Comparison of ENCODE assay signal across 8 cellular contexts in genomic region chr18:23828426-23828825, GRCh38.
DNase-seq lines count a peak whose midpoint lies in the region; ATAC-seq and TF ChIP-seq lines count a peak whose summit lies in the region.

No MANE protein-coding gene starts in this region.

- no peak for TF ChIP-seq CTCF in choroid plexus epithelial cell (conservative IDR thresholded peaks at IDR 0.05; ENCODE audit: low read depth, low read length)

- DNase-seq in AG20443 (ENCODE audit: low spot score) (peak; percentile 42), choroid plexus epithelial cell (ENCODE audit: low read depth) (peak; percentile 91), putamen (ENCODE audit: low spot score) (no peak), hippocampal formation (lab: John Stamatoyannopoulos, UW) (no peak)
- DNase-seq in stimulated activated CD8-positive, alpha-beta memory T cell treated with anti-CD3 and anti-CD28 coated beads, Interleukin-2, amount 100 ng/mL, for 1 hour (ENCODE audit: low read depth in 2 of 2), result peak; percentile 15 to 23

- ATAC-seq in GM18873 (IDR thresholded peaks at IDR 0.05; ENCODE audit: low FRiP score, unreplicated experiment) (peak; percentile 85), HG03108 (IDR thresholded peaks at IDR 0.05; ENCODE audit: unreplicated experiment) (peak; percentile 81), SK-N-SH treated with all-trans-retinoic acid at 6 μM for 48 hours (peak; percentile 90)

- no peak overlapping the region for H3K4me3 ChIP-seq in choroid plexus epithelial cell (ENCODE audit: low read depth, low read length)

TF ChIP-seq in SK-N-SH treated with all-trans-retinoic acid at 6 μM for 48 hours, 23 proteins besides CTCF, POLR2A, EP300 and RAD21:
- TF ChIP-seq TOX (CRISPR knock-in tag; IDR thresholded peaks at IDR 0.05; ENCODE audit: borderline replicate concordance) (no peak), GLIS3 (CRISPR knock-in tag; IDR thresholded peaks at IDR 0.05) (no peak), ZNF70 (CRISPR knock-in tag; IDR thresholded peaks at IDR 0.05) (no peak), ZNF565 (CRISPR knock-in tag; conservative IDR thresholded peaks at IDR 0.05; ENCODE audit: low read depth) (no peak), BACH2 (CRISPR knock-in tag; IDR thresholded peaks at IDR 0.05; ENCODE audit: borderline replicate concordance) (no peak), ESRRG (CRISPR knock-in tag; IDR thresholded peaks at IDR 0.05) (no peak), OSR1 (CRISPR knock-in tag; IDR thresholded peaks at IDR 0.05) (no peak), ISL1 (CRISPR knock-in tag; IDR thresholded peaks at IDR 0.05) (no peak), CSDC2 (CRISPR knock-in tag; IDR thresholded peaks at IDR 0.05) (no peak), ZNF8 (CRISPR knock-in tag; IDR thresholded peaks at IDR 0.05) (no peak), TCF4 (CRISPR knock-in tag; IDR thresholded peaks at IDR 0.05; ENCODE audit: borderline replicate concordance) (no peak), ARNTL (CRISPR knock-in tag; IDR thresholded peaks at IDR 0.05; ENCODE audit: borderline replicate concordance, low read depth) (no peak), POU6F1 (CRISPR knock-in tag; IDR thresholded peaks at IDR 0.05; ENCODE audit: borderline replicate concordance, low read depth) (no peak), SNAI2 (CRISPR knock-in tag; IDR thresholded peaks at IDR 0.05) (no peak), TSHZ2 (CRISPR knock-in tag; IDR thresholded peaks at IDR 0.05) (no peak), ZC3H10 (CRISPR knock-in tag; IDR thresholded peaks at IDR 0.05) (no peak), ZFP30 (CRISPR knock-in tag; IDR thresholded peaks at IDR 0.05) (no peak), PPARA (CRISPR knock-in tag; IDR thresholded peaks at IDR 0.05; ENCODE audit: borderline replicate concordance) (no peak), RARB (CRISPR knock-in tag; IDR thresholded peaks at IDR 0.05) (no peak)

Comparison
In these comparisons a context has a peak if more than half of its experiments do, and no peak if none do; other contexts are left out.
1. DNase-seq: peak in AG20443 (single experiment), choroid plexus epithelial cell (single experiment) and stimulated activated CD8-positive, alpha-beta memory T cell treated with anti-CD3 and anti-CD28 coated beads, Interleukin-2, amount 100 ng/mL, for 1 hour (2 of 2); none in putamen (single experiment) and hippocampal formation (0 of 2).
2. Peak in every context shown above with its lines, with median percentiles within 50 percentile points of each other: ATAC-seq.